In genomic region chr17:78120971-78121800, GRCh38 we compare ENCODE assay signal across 1 cellular context.
TF ChIP-seq lines count a peak whose summit lies in the region.

No MANE protein-coding gene starts in this region.

TF ChIP-seq in H1, 55 proteins besides CTCF, POLR2A, EP300 and RAD21:
- TF ChIP-seq GTF2F1 (IDR thresholded peaks at IDR 0.05; ENCODE audit: borderline replicate concordance, low read depth, low read length) (no peak), NRF1 (IDR thresholded peaks at IDR 0.05; ENCODE audit: low read depth, low read length) (no peak), POU5F1 (IDR thresholded peaks at IDR 0.05; ENCODE audit: low read depth, low read length) (no peak), TEAD4 (IDR thresholded peaks at IDR 0.05; ENCODE audit: low read depth, low read length) (no peak), TBP (IDR thresholded peaks at IDR 0.05; ENCODE audit: low read depth, low read length) (no peak), SRF (IDR thresholded peaks at IDR 0.05; ENCODE audit: low read depth, low read length) (no peak), KDM5A (IDR thresholded peaks at IDR 0.05; ENCODE audit: low read length) (no peak), CTBP2 (IDR thresholded peaks at IDR 0.05; ENCODE audit: borderline replicate concordance, insufficient read depth, insufficient read length, low read length) (no peak), ATF2 (IDR thresholded peaks at IDR 0.05; ENCODE audit: low read length) (no peak), POLR2AphosphoS5 (IDR thresholded peaks at IDR 0.05; ENCODE audit: low read depth, low read length) (no peak), TAF7 (optimal IDR thresholded peaks at IDR 0.05; ENCODE audit: borderline replicate concordance, low read depth, low read length) (no peak), EZH2 (IDR thresholded peaks at IDR 0.05; ENCODE audit: low read depth, low read length, severe bottlenecking) (no peak), ZNF274 (IDR thresholded peaks at IDR 0.05; ENCODE audit: borderline replicate concordance, extremely low read depth, low read length) (no peak)
